Comparison of ENCODE assay signal across 8 cellular contexts in genomic region chr16:75593825-75594820, GRCh38. TPM values are rescaled to one million over a fixed set of nuclear protein-coding genes. Genes with fewer than 3 reads are reported as not detected.
A peak's percentile ranks its signal among the peaks of the same experiment; 100 is the strongest.
DNase-seq lines count a peak whose midpoint lies in the region; ATAC-seq, FAIRE-seq and TF ChIP-seq lines count a peak whose summit lies in the region.

No MANE protein-coding gene starts in this region.

- peak overlapping the region in 10 of 11 experiments; percentile 4 to 59 (median 49); a peak in 18 of 22 replicates for H3K4me2 ChIP-seq in BLaER1 treated with 17β-estradiol and CSF1 and Interleukin-3, amounts not matched to agents 10 nM and 100 nM

- H3K36me3 Mint-ChIP-seq in T-cell: peaks cover 33% of the 10 kb centered on the region

- H3K4me1 Mint-ChIP-seq in T-cell: peaks cover 7% of the 10 kb centered on the region in 3 donors

- peaks cover 5 to 14% (median 9%) of the 10 kb centered on the region in 11 experiments; a peak in 16 of 22 replicates for H3K9me3 ChIP-seq in BLaER1 treated with 17β-estradiol and CSF1 and Interleukin-3, amounts not matched to agents 10 nM and 100 nM (replicated peaks in 1 of 11)
- H3K9me3 ChIP-seq in small intestine (ENCODE audit: control insufficient read depth, low read depth): no peaks in the 10 kb centered on the region

- no peak for ATAC-seq in T-cell (replicated peaks in 1 of 4)
- ATAC-seq in GM21786 (IDR thresholded peaks at IDR 0.05; ENCODE audit: unreplicated experiment): no peak

- no peaks in the 10 kb centered on the region for H3K27me3 Mint-ChIP-seq in T-cell

- H3K27me3 ChIP-seq in BLaER1 treated with 17β-estradiol and CSF1 and Interleukin-3, amounts not matched to agents 10 nM and 100 nM: no peaks in the 10 kb centered on the region
- H3K27me3 ChIP-seq in HL-60 (ENCODE audit: insufficient read depth, poor library complexity, severe bottlenecking) (no peaks in the 10 kb centered on the region), small intestine (ENCODE audit: control insufficient read depth in 2 of 2, insufficient read depth in 2 of 2, low read length in 2 of 2) (no peaks in the 10 kb centered on the region)

- H4K20me1 ChIP-seq in BLaER1 treated with 17β-estradiol and CSF1 and Interleukin-3, amounts not matched to agents 10 nM and 100 nM: 0 out of 22 replicates have a peak, but pooled peaks cover 0 to 4% (median 0%) of the 10 kb centered on the region in 11 experiments

- 72 to 84% (median 81%) methylated on average over 17 of the region's 17 CpGs for WGBS in small intestine, 3 donors

- H3K9me3 Mint-ChIP-seq in T-cell: peaks cover 0 to 5% (median 5%) of the 10 kb centered on the region in 3 donors

- no peak overlapping the region for H3K4me3 Mint-ChIP-seq in T-cell

- no peak overlapping the region for H3K4me3 ChIP-seq in BLaER1 treated with 17β-estradiol and CSF1 and Interleukin-3, amounts not matched to agents 10 nM and 100 nM
- H3K4me3 ChIP-seq in HL-60 (replicated peaks; ENCODE audit: insufficient read depth, low read length) (no peak overlapping the region), fibroblast of villous mesenchyme (ENCODE audit: low read depth, low read length) (no peak overlapping the region), small intestine (ENCODE audit: low read depth in 1 of 2, low read length in 2 of 2) (no peak overlapping the region)

- FAIRE-seq in small intestine (lab: Jason Lieb, UNC): no peak

- H3K9ac ChIP-seq in BLaER1 treated with 17β-estradiol and CSF1 and Interleukin-3, amounts not matched to agents 10 nM and 100 nM: peak overlapping the region in 7 of 11 experiments; percentile 2 to 37 (median 14); a peak in 8 of 22 replicates

- no peak for TF ChIP-seq CTCF in HL-60 (IDR thresholded peaks at IDR 0.05; ENCODE audit: insufficient read depth, low read length)
- TF ChIP-seq CTCF in fibroblast of villous mesenchyme (IDR thresholded peaks at IDR 0.05; ENCODE audit: insufficient read depth, low read depth, low read length): no peak

- CTCF ChIA-PET in T-cell (lab: Charles Lee): interaction anchor here in 1 of 2 donors (0.7 kb wide), 1 partner anchor 76 kb away, joined by 3 read pairs; no protein-coding TSS in a partner anchor

- POLR2A ChIA-PET in T-cell (lab: Charles Lee): no interaction called here

- H3K27ac ChIP-seq in BLaER1 treated with 17β-estradiol and CSF1 and Interleukin-3, amounts not matched to agents 10 nM and 100 nM: peak overlapping the region in 9 of 11 experiments; percentile 18 to 73 (median 61); a peak in 17 of 22 replicates
- H3K27ac ChIP-seq in HL-60 (replicated peaks): 0 out of 2 replicates have a peak overlapping the region, but pooled peaks have one; percentile 25
- H3K27ac ChIP-seq in small intestine (ENCODE audit: low read depth in 1 of 2, low read length in 1 of 2): peak overlapping the region in 1 of 2 donors; percentile 60

- DNase-seq in HL-60 (ENCODE audit: low read depth in 1 of 2, low spot score in 1 of 2): peak; percentile 32 to 62
- DNase-seq in T-cell: no peak
- peak; percentile 22 for DNase-seq in fibroblast of villous mesenchyme (ENCODE audit: low read depth)
- DNase-seq in small intestine: no peak
- no peak for DNase-seq in T1000 (lab: John Stamatoyannopoulos, UW)
- DNase-seq in NCI-H345 (lab: John Stamatoyannopoulos, UW): no peak

- H3K27ac Mint-ChIP-seq in T-cell: peak overlapping the region; percentile 5 to 14

- peaks cover 7 to 17% (median 13%) of the 10 kb centered on the region in 10 experiments; a peak in 19 of 20 replicates for H3K4me1 ChIP-seq in BLaER1 treated with 17β-estradiol and CSF1 and Interleukin-3, amounts not matched to agents 10 nM and 100 nM
- no peaks in the 10 kb centered on the region for H3K4me1 ChIP-seq in small intestine (ENCODE audit: control insufficient read depth in 2 of 2, insufficient read depth in 1 of 2, low read depth in 1 of 2, low read length in 1 of 2)

- peaks cover 24 to 63% (median 43%) of the 10 kb centered on the region in 11 experiments for H3K36me3 ChIP-seq in BLaER1 treated with 17β-estradiol and CSF1 and Interleukin-3, amounts not matched to agents 10 nM and 100 nM
- H3K36me3 ChIP-seq in small intestine (ENCODE audit: control insufficient read depth in 2 of 2, insufficient read depth in 2 of 2, low read length in 2 of 2): peaks cover 0 to 3% of the 10 kb centered on the region in 2 donors

RNA-seq across cellular contexts. Expression of gene GABARAPL2, which starts 27.9 kb away (rescaled TPM):
- 10 to 100 TPM; 70.9 to 78.6 (median 76.4) TPM for total RNA-seq in T-cell
- total RNA-seq in fibroblast of villous mesenchyme: 25.4 and 36.3 TPM in 2 replicates
- polyA plus RNA-seq in small intestine: 100 to 1,000 TPM; 130 to 182 (median 150) TPM

RNA-seq across cellular contexts. Expression of gene ADAT1, which starts 29.0 kb away (rescaled TPM):
- 10 to 100 TPM; 62.9 to 79.2 (median 72.0) TPM for total RNA-seq in T-cell
- 69.9 and 83.8 TPM in 2 replicates for total RNA-seq in fibroblast of villous mesenchyme
- 10 to 100 TPM in 2 of 3 donors, 1 to 10 TPM in 1; 7.0 to 19.3 (median 17.4) TPM for polyA plus RNA-seq in small intestine

RNA-seq across cellular contexts. Expression of gene TMEM231, which starts 38.1 kb away (rescaled TPM):
- total RNA-seq in T-cell (1 to 10 TPM; 1.5 to 3.0 (median 2.1) TPM), fibroblast of villous mesenchyme (12.1 and 13.5 TPM in 2 replicates)
- 1 to 10 TPM; 1.4 to 5.4 (median 2.2) TPM for polyA plus RNA-seq in small intestine

RNA-seq across cellular contexts. Expression of gene KARS1, which starts 53.3 kb away (rescaled TPM):
- total RNA-seq in T-cell (100 to 1,000 TPM; 121 to 151 (median 128) TPM), fibroblast of villous mesenchyme (139 and 157 TPM in 2 replicates)
- polyA plus RNA-seq in small intestine: 100 to 1,000 TPM in 1 of 3 donors, 10 to 100 TPM in 2; 81.2 to 124 (median 81.6) TPM

RNA-seq across cellular contexts. Expression of gene TERF2IP, which starts 53.5 kb away (rescaled TPM):
- 100 to 1,000 TPM in 1 of 5 donors, 10 to 100 TPM in 4; 86.0 to 104 (median 94.0) TPM for total RNA-seq in T-cell
- 28.3 and 43.6 TPM in 2 replicates for total RNA-seq in fibroblast of villous mesenchyme
- polyA plus RNA-seq in small intestine: 10 to 100 TPM; 28.6 to 34.9 (median 30.8) TPM

Comparison
In these comparisons a context has a peak if more than half of its experiments do, and no peak if none do; other contexts are left out.
1. DNase-seq: peak in HL-60 (2 of 2) and fibroblast of villous mesenchyme (single experiment); none in T-cell (0 of 34), small intestine (single experiment), T1000 (single experiment) and NCI-H345 (single experiment).